Comparison of ENCODE assay signal across 22 cellular contexts in the genomic region with DNA sequence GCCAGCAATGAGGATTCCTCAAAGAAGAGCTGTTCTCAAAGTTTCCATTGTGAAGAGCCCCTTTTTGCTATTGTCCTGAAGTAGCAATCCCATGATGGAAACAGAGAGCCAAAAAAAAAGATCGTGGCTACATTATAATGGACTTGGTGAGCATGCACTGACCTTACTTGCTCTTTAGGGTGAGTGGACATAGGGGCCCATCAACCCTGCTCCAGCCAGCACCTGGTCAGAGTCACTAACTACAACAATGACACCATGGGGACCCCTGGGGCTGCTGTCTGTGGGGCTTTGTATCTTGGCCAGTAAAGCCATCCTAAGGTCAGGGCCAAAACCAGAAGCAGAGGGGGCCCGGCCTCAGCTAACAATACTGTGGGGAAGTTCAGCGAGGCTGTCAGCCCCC.
"Had no signal": no experiment of that assay in that cellular context is flagged by ENCODE, and none has a peak within 500 bp of the region (broad histone marks: within the 10 kb centered on the region; RNA-seq: fewer than 3 reads in every experiment).

No MANE protein-coding gene starts in this region.

- ATAC-seq: gastrocnemius medialis; heart left ventricle; left cardiac atrium; left lung; mucosa of descending colon; natural killer cell treated with Interleukin-12 subunit alpha and Interleukin-12 subunit beta and Interleukin-15 and Interleukin-18, amount 100 ng/mL, for 72 hours; stimulated activated naive B cell treated with anti-CD40 and anti-IgM and Interleukin-4, amounts not matched to agents 10 μg/mL and 1 μg/mL and 100 μg/mL, for 72 hours had no signal

- DNase-seq: cerebellar nuclear complex; effector CD8-positive, alpha-beta T cell; erythroblast; foreskin fibroblast; gastrocnemius medialis; heart left ventricle; kidney; left cardiac atrium; left lung; mesenchymal stem cell; mucosa of descending colon; naive B cell; nucleus accumbens; sigmoid colon; stimulated activated CD4-positive, alpha-beta T cell treated with anti-CD3 and anti-CD28 coated beads, Interleukin-4, amount 100 ng/mL, for 4 hours; stimulated activated naive B cell treated with anti-CD40 and anti-IgM and Interleukin-4, amounts not matched to agents 10 μg/mL and 1 μg/mL and 100 μg/mL, for 72 hours; thyroid gland had no signal

- H3K4me1 ChIP-seq: heart left ventricle, left lung, prostate gland, right atrium auricular region, sigmoid colon, thyroid gland had no signal

- H3K27me3 ChIP-seq: gastrocnemius medialis, heart left ventricle, hepatocyte, left lung, right atrium auricular region, sigmoid colon, suprapubic skin, thyroid gland had no signal

- H3K27ac ChIP-seq: gastrocnemius medialis, heart left ventricle, hepatocyte, left lung, prostate gland, right atrium auricular region, sigmoid colon, suprapubic skin, thyroid gland had no signal

- H3K4me3 ChIP-seq: gastrocnemius medialis, heart left ventricle, hepatocyte, left lung, mucosa of descending colon, prostate gland, right atrium auricular region, sigmoid colon, suprapubic skin, thyroid gland had no signal

- H3K36me3 ChIP-seq: gastrocnemius medialis, heart left ventricle, left lung, prostate gland, right atrium auricular region, sigmoid colon, suprapubic skin, thyroid gland had no signal

- H3K9me3 ChIP-seq: gastrocnemius medialis, prostate gland, suprapubic skin, thyroid gland had no signal
